Comparison of ENCODE assay signal across 2 cellular contexts in genomic region chr5:57684299-57684702, GRCh38.
A peak's percentile ranks its signal among the peaks of the same experiment; 100 is the strongest.
TF ChIP-seq lines count a peak whose summit lies in the region.

No MANE protein-coding gene starts in this region.

TF ChIP-seq in HCT116, 20 proteins besides CTCF, POLR2A, EP300 and RAD21 (continued from another document):
- no peak for TF ChIP-seq CEBPB (IDR thresholded peaks at IDR 0.05; ENCODE audit: low read depth)
- TF ChIP-seq FOSL1 (IDR thresholded peaks at IDR 0.05; ENCODE audit: low read depth), result no peak
- no peak for TF ChIP-seq POLR2AphosphoS5 (IDR thresholded peaks at IDR 0.05; ENCODE audit: low read depth, low read length)
- TF ChIP-seq EZH2phosphoT487 (IDR thresholded peaks at IDR 0.05; ENCODE audit: borderline replicate concordance), result no peak
- TF ChIP-seq JUND (IDR thresholded peaks at IDR 0.05), result no peak
- TF ChIP-seq, protein P1, sequence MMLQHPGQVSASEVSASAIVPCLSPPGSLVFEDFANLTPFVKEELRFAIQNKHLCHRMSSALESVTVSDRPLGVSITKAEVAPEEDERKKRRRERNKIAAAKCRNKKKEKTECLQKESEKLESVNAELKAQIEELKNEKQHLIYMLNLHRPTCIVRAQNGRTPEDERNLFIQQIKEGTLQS (IDR thresholded peaks at IDR 0.05), result no peak
- TF ChIP-seq ELF1 (IDR thresholded peaks at IDR 0.05; ENCODE audit: borderline replicate concordance, low read depth), result no peak

TF ChIP-seq in endothelial cell of umbilical vein, 7 proteins besides CTCF, POLR2A, EP300 and RAD21 (continued from another document):
- TF ChIP-seq FOS (IDR thresholded peaks at IDR 0.05; ENCODE audit: borderline replicate concordance, insufficient read depth, low read length), result peak; percentile 66
